17 cellular contexts compared by ENCODE assay signal in genomic region chr4:35106091-35106734, GRCh38.
DNase-seq lines count a peak whose midpoint lies in the region; ATAC-seq and TF ChIP-seq lines count a peak whose summit lies in the region.
"Had no signal": no experiment of that assay in that cellular context is flagged by ENCODE, and none has a peak within 500 bp of the region (broad histone marks: within the 10 kb centered on the region; RNA-seq: fewer than 3 reads in every experiment).

No MANE protein-coding gene starts in this region.

- no peak overlapping the region for H3K9ac ChIP-seq in PC-3 (ENCODE audit: low read length)
- H3K9ac ChIP-seq: BLaER1, GM23248, KMS-11, SK-N-SH had no signal

- H3K9me3 ChIP-seq in PC-3 (ENCODE audit: low read length) (no peaks in the 10 kb centered on the region), osteoblast (ENCODE audit: low read depth, low read length) (peaks cover 3% of the 10 kb centered on the region)
- H3K9me3 ChIP-seq: HAP-1, SK-N-SH had no signal

- POLR2A ChIA-PET in PC-3 (lab: Charles Lee; ENCODE audit: unreplicated experiment): no interaction called here

- no peaks in the 10 kb centered on the region for H3K9me2 ChIP-seq in PC-3 (replicated peaks; ENCODE audit: low read length)
- H3K9me2 ChIP-seq: SK-N-SH had no signal

- H3K4me1 ChIP-seq in PC-3 (ENCODE audit: insufficient read depth, low read length) (peaks cover 8% of the 10 kb centered on the region), osteoblast (ENCODE audit: insufficient read depth, low read length) (no peaks in the 10 kb centered on the region)
- H3K4me1 ChIP-seq: BLaER1, HAP-1 had no signal

- CTCF ChIA-PET in PC-3 (lab: Charles Lee): interaction anchor here (0.6 kb wide), 1 partner anchor 421 kb away, joined by 3 read pairs; no protein-coding TSS in a partner anchor

- intact Hi-C loops in PC-3 (cut with micrococcal nuclease): no loop called here

- DNase-seq in DMS53 (lab: John Stamatoyannopoulos, UW) (peak; percentile 82), NCI-H2029 treated with DMSO at 0.1 percent for 48 hours (lab: John Stamatoyannopoulos, UW) (peak; percentile 55), PC-3 (peak; percentile 17), osteoblast (ENCODE audit: insufficient read length, low spot score, missing footprints) (peak; percentile 35), HK-2 (ENCODE audit: unreplicated experiment) (no peak)
- DNase-seq in stimulated activated effector memory CD8-positive, alpha-beta T cell treated with anti-CD3 and anti-CD28 coated beads, Interleukin-12 subunit alpha, Interleukin-12 subunit beta, amount 100 ng/mL, for 72 hours (ENCODE audit: low spot score in 2 of 2): no peak
- DNase-seq: Calu3; CD4-positive, alpha-beta memory T cell; GM23248; NCI-H1436 treated with DMSO at 0.1 percent for 48 hours; NCI-H226; SK-N-SH had no signal

- H3F3A ChIP-seq in PC-3 (ENCODE audit: low read length, unreplicated experiment): no peaks in the 10 kb centered on the region

- no peaks in the 10 kb centered on the region for H3K79me2 ChIP-seq in PC-3 (ENCODE audit: low read length)
- H3K79me2 ChIP-seq in osteoblast (ENCODE audit: insufficient read depth, low read length): no peaks in the 10 kb centered on the region

- no peak overlapping the region for H3K27ac Mint-ChIP-seq in stimulated activated effector memory CD8-positive, alpha-beta T cell treated with anti-CD3 and anti-CD28 coated beads, Interleukin-12 subunit alpha, Interleukin-12 subunit beta, amount 100 ng/mL, for 72 hours
- H3K27ac Mint-ChIP-seq: CD4-positive, alpha-beta memory T cell had no signal

- H3K4me3 ChIP-seq in PC-3 (ENCODE audit: low read length) (peak overlapping the region; percentile 46; the same call in 1 of the 2 replicates), osteoblast (ENCODE audit: insufficient read depth, low read length) (no peak overlapping the region)
- H3K4me3 ChIP-seq: BLaER1, GM23248, HAP-1 had no signal

- H3K27ac ChIP-seq in PC-3 (ENCODE audit: low read length) (no peak overlapping the region), osteoblast (ENCODE audit: low read depth, low read length) (no peak overlapping the region)
- H3K27ac ChIP-seq: BLaER1, GM23248, HL-60, KMS-11 had no signal

- H3K27me3 ChIP-seq in PC-3 (ENCODE audit: low read length) (no peaks in the 10 kb centered on the region), osteoblast (ENCODE audit: insufficient read depth, low read length) (no peaks in the 10 kb centered on the region)
- H3K27me3 ChIP-seq: BLaER1 had no signal

- H3K4me1 Mint-ChIP-seq in stimulated activated effector memory CD8-positive, alpha-beta T cell treated with anti-CD3 and anti-CD28 coated beads, Interleukin-12 subunit alpha, Interleukin-12 subunit beta, amount 100 ng/mL, for 72 hours: no peaks in the 10 kb centered on the region
- H3K4me1 Mint-ChIP-seq: CD4-positive, alpha-beta memory T cell had no signal

- no peaks in the 10 kb centered on the region for H3K36me3 Mint-ChIP-seq in stimulated activated effector memory CD8-positive, alpha-beta T cell treated with anti-CD3 and anti-CD28 coated beads, Interleukin-12 subunit alpha, Interleukin-12 subunit beta, amount 100 ng/mL, for 72 hours
- H3K36me3 Mint-ChIP-seq: CD4-positive, alpha-beta memory T cell had no signal

- peaks cover 11% of the 10 kb centered on the region for H3K9me3 Mint-ChIP-seq in stimulated activated effector memory CD8-positive, alpha-beta T cell treated with anti-CD3 and anti-CD28 coated beads, Interleukin-12 subunit alpha, Interleukin-12 subunit beta, amount 100 ng/mL, for 72 hours

- H2AFZ ChIP-seq in PC-3 (ENCODE audit: low read length) (peak overlapping the region; percentile 75; the same call in 1 of the 2 replicates), osteoblast (ENCODE audit: low read length) (no peak overlapping the region)
- H2AFZ ChIP-seq: GM23248 had no signal

- no peak for TF ChIP-seq CTCF in PC-3 (conservative IDR thresholded peaks at IDR 0.05; ENCODE audit: low read depth, low read length)
- no peak for TF ChIP-seq CTCF in osteoblast (IDR thresholded peaks at IDR 0.05; ENCODE audit: extremely low read depth, low read depth, low read length)

- H3K4me2 ChIP-seq in PC-3 (ENCODE audit: low read length): peak overlapping the region; percentile 65; the same call in 1 of the 2 replicates
- H3K4me2 ChIP-seq in osteoblast (ENCODE audit: insufficient read depth, low read length): no peak overlapping the region
- H3K4me2 ChIP-seq: BLaER1, KMS-11, SK-N-SH had no signal

- H3K4me3 Mint-ChIP-seq in stimulated activated effector memory CD8-positive, alpha-beta T cell treated with anti-CD3 and anti-CD28 coated beads, Interleukin-12 subunit alpha, Interleukin-12 subunit beta, amount 100 ng/mL, for 72 hours: no peak overlapping the region
- H3K4me3 Mint-ChIP-seq: CD4-positive, alpha-beta memory T cell had no signal

- ATAC-seq in PC-3 (no peak), GM21390 (IDR thresholded peaks at IDR 0.05; ENCODE audit: unreplicated experiment) (no peak)
- ATAC-seq in stimulated activated effector memory CD8-positive, alpha-beta T cell treated with anti-CD3 and anti-CD28 coated beads, Interleukin-12 subunit alpha, Interleukin-12 subunit beta, amount 100 ng/mL, for 72 hours: no peak

- H3K36me3 ChIP-seq in PC-3 (ENCODE audit: low read depth, low read length): no peaks in the 10 kb centered on the region
- no peaks in the 10 kb centered on the region for H3K36me3 ChIP-seq in osteoblast (ENCODE audit: insufficient read depth, low read length)
- H3K36me3 ChIP-seq: BLaER1, HAP-1 had no signal

- H4K20me1 ChIP-seq in PC-3 (ENCODE audit: low read length) (no peaks in the 10 kb centered on the region), osteoblast (ENCODE audit: insufficient read depth, low read length) (no peaks in the 10 kb centered on the region)
- H4K20me1 ChIP-seq: BLaER1 had no signal

- no TSS peak for BruUV-seq in PC-3 (replicated peaks; lab: Mats Ljungman, UMichigan)

Comparison
In these comparisons a context has a peak if more than half of its experiments do, and no peak if none do; other contexts are left out.
1. DNase-seq: peak in DMS53 (single experiment), NCI-H2029 treated with DMSO at 0.1 percent for 48 hours (single experiment), PC-3 (single experiment) and osteoblast (single experiment); none in HK-2 (single experiment) and stimulated activated effector memory CD8-positive, alpha-beta T cell treated with anti-CD3 and anti-CD28 coated beads, Interleukin-12 subunit alpha, Interleukin-12 subunit beta, amount 100 ng/mL, for 72 hours (0 of 2).